In genomic region chr15:95988574-95988887, GRCh38 we compare ENCODE assay signal across 11 cellular contexts.
DNase-seq lines count a peak whose midpoint lies in the region; ATAC-seq and TF ChIP-seq lines count a peak whose summit lies in the region.
"Had no signal": no experiment of that assay in that cellular context is flagged by ENCODE, and none has a peak within 500 bp of the region (broad histone marks: within the 10 kb centered on the region; RNA-seq: fewer than 3 reads in every experiment).

No MANE protein-coding gene starts in this region.

- TF ChIP-seq CTCF in fibroblast of mammary gland (conservative IDR thresholded peaks at IDR 0.05; ENCODE audit: control insufficient read depth, insufficient read depth, low read depth, low read length), result no peak
- no peak for TF ChIP-seq CTCF in psoas muscle (IDR thresholded peaks at IDR 0.05)

- H3K27me3 ChIP-seq in psoas muscle (ENCODE audit: insufficient read depth in 3 of 3, low read length in 2 of 3), result no peaks in the 10 kb centered on the region

- intact Hi-C loops in psoas muscle (cut with DNase I), result no loop called here

- ATAC-seq in psoas muscle (peak in 3 of 4 donors; percentile 55 to 78 (median 75)), HG03039 (IDR thresholded peaks at IDR 0.05; ENCODE audit: unreplicated experiment) (no peak)

- H3K9me3 ChIP-seq in psoas muscle, result no peaks in the 10 kb centered on the region

- WGBS in psoas muscle, 3 donors, result 61 to 75% (median 70%) methylated on average over 4 of the region's 4 CpGs

- no peaks in the 10 kb centered on the region for H3K36me3 ChIP-seq in psoas muscle (ENCODE audit: insufficient read depth in 1 of 2, low read depth in 1 of 2)

- peak overlapping the region; percentile 14 for H3K27ac ChIP-seq in psoas muscle

- H3K4me3 ChIP-seq in fibroblast of mammary gland (ENCODE audit: control insufficient read depth, low read depth, low read length), result no peak overlapping the region
- H3K4me3 ChIP-seq in psoas muscle, result no peak overlapping the region

- DNase-seq in H4 (ENCODE audit: low spot score) (peak; percentile 11), OCI-M1 (lab: John Stamatoyannopoulos, UW) (peak; percentile 64), fibroblast of mammary gland (ENCODE audit: low read depth) (peak; percentile 58), psoas muscle (no peak), NCI-H510A treated with DMSO at 0.1 percent for 48 hours (lab: John Stamatoyannopoulos, UW) (no peak), NCI-H2107 (lab: John Stamatoyannopoulos, UW) (no peak)
- DNase-seq in activated CD4-positive, alpha-beta T cell treated with anti-CD3 and anti-CD28 coated beads, Interleukin-2, amount 50 U/mL, for 1 hour, result no peak
- DNase-seq: CD4-positive, alpha-beta memory T cell; NCI-H2081 treated with DMSO at 0.1 percent for 48 hours; substantia nigra had no signal

- H3K4me1 ChIP-seq in psoas muscle, result peaks cover 9% of the 10 kb centered on the region

Comparison
In these comparisons a context has a peak if more than half of its experiments do, and no peak if none do; other contexts are left out.
1. DNase-seq: peak in H4 (single experiment), OCI-M1 (single experiment) and fibroblast of mammary gland (single experiment); none in psoas muscle (0 of 2), NCI-H510A treated with DMSO at 0.1 percent for 48 hours (single experiment), activated CD4-positive, alpha-beta T cell treated with anti-CD3 and anti-CD28 coated beads, Interleukin-2, amount 50 U/mL, for 1 hour (single experiment) and NCI-H2107 (single experiment).